Comparison of ENCODE assay signal across 1 cellular context in genomic region chr12:2009623-2010022, GRCh38.
TF ChIP-seq lines count a peak whose summit lies in the region.

No MANE protein-coding gene starts in this region.

TF ChIP-seq in IMR-90, 13 proteins besides CTCF, POLR2A, EP300 and RAD21 (continued from another document):
- TF ChIP-seq SMC3 (IDR thresholded peaks at IDR 0.05; ENCODE audit: low read depth, low read length) (no peak), BHLHE40 (IDR thresholded peaks at IDR 0.05; ENCODE audit: low read depth, low read length) (no peak), CHD1 (IDR thresholded peaks at IDR 0.05; ENCODE audit: low read depth, low read length) (no peak), RCOR1 (IDR thresholded peaks at IDR 0.05; ENCODE audit: insufficient replicate concordance, low read length) (no peak), RFX5 (IDR thresholded peaks at IDR 0.05; ENCODE audit: low read depth, low read length) (no peak), NFE2L2 (IDR thresholded peaks at IDR 0.05; ENCODE audit: low read depth, low read length) (no peak), CEBPB (IDR thresholded peaks at IDR 0.05; ENCODE audit: low read depth, low read length) (no peak), MAZ (IDR thresholded peaks at IDR 0.05; ENCODE audit: borderline replicate concordance, low read depth, low read length) (no peak)
TF ChIP-seq in IMR-90: peak in this region for 0.
